Comparison of ENCODE assay signal across 12 cellular contexts in the genomic region with DNA sequence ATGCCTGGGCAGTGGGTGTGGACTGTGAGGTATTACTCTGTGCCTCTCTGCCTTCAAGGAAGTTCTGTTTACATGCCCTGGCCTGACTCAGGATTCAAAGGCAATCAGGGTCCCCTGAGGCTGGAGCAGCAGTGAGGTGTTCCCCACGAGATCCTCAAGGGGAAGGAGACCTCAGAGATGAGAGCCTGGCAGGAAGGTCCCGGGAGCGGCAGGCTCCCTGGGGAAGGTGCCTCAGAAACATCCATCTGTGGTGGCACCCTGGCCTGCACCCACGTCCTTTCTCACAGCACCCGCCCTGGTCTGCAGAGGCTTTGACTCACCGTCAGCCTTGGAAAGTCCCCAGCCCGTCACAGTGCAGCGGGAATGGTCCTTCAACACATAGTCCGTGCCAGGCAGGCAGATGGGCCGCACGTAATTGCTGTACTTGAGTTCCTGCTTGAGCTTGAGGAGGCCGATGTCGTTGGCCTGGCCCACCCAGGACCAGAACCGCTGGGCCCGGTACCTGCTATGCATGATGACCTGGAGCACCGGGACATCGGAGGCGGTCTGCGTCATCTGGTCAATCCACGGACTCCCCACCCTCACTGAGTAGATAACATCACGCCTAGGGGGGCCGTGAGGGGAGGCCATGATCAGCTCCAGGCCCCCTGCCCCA. TPM values are rescaled to one million over a fixed set of nuclear protein-coding genes. Genes with fewer than 3 reads are reported as not detected.
DNase-seq lines count a peak whose midpoint lies in the region; ATAC-seq, FAIRE-seq and TF ChIP-seq lines count a peak whose summit lies in the region.
"Had no signal": no experiment of that assay in that cellular context is flagged by ENCODE, and none has a peak within 500 bp of the region (broad histone marks: within the 10 kb centered on the region; RNA-seq: fewer than 3 reads in every experiment).

No MANE protein-coding gene starts in this region.

- no peak overlapping the region for H3K18ac ChIP-seq in mesenchymal stem cell (ENCODE audit: low read depth in 1 of 2, low read length in 2 of 2)

- H4K91ac ChIP-seq in mesenchymal stem cell (ENCODE audit: low read length): no peak overlapping the region

- H2BK12ac ChIP-seq in mesenchymal stem cell (ENCODE audit: low read length in 2 of 2): no peak overlapping the region

- no peak overlapping the region for H3K4ac ChIP-seq in mesenchymal stem cell (ENCODE audit: low read depth in 1 of 2, low read length in 2 of 2)

- no peak overlapping the region for H2BK15ac ChIP-seq in mesenchymal stem cell (ENCODE audit: low read depth, poor library complexity, severe bottlenecking)

- no peak overlapping the region for H3K4me2 ChIP-seq in mesenchymal stem cell (ENCODE audit: low read length, poor library complexity, severe bottlenecking)

- H4K8ac ChIP-seq in mesenchymal stem cell (ENCODE audit: low read length): no peak overlapping the region

- no peak overlapping the region for H3K4me3 ChIP-seq in mesenchymal stem cell (ENCODE audit: insufficient read depth in 1 of 2, low read depth in 1 of 2, low read length in 2 of 2)
- H3K4me3 ChIP-seq: esophagus muscularis mucosa had no signal

- no peak overlapping the region for H2AFZ ChIP-seq in mesenchymal stem cell (ENCODE audit: low read depth, low read length)

- peak; percentile 54 for ATAC-seq in HG02981 (IDR thresholded peaks at IDR 0.05; ENCODE audit: unreplicated experiment)
- ATAC-seq in esophagus mucosa: peak; percentile 79

- H3K14ac ChIP-seq in mesenchymal stem cell (ENCODE audit: low read length in 2 of 2): no peak overlapping the region

- 92% methylated on average over 22 of the region's 22 CpGs for WGBS in mesenchymal stem cell

- FAIRE-seq in D721Med (lab: Jason Lieb, UNC): no peak
- FAIRE-seq: astrocyte had no signal

- TF ChIP-seq CTCF in D721Med (IDR thresholded peaks at IDR 0.05; ENCODE audit: insufficient read depth, missing control alignments): no peak

- no peak overlapping the region for H2BK5ac ChIP-seq in mesenchymal stem cell (ENCODE audit: low read depth, low read length, poor library complexity, severe bottlenecking)

- no peak overlapping the region for H3K27ac ChIP-seq in mesenchymal stem cell (ENCODE audit: low read length, poor library complexity, severe bottlenecking)
- H3K27ac ChIP-seq: esophagus muscularis mucosa had no signal

- no peaks in the 10 kb centered on the region for H3K79me1 ChIP-seq in mesenchymal stem cell (replicated peaks; ENCODE audit: low read length, poor library complexity, severe bottlenecking)

- H3K36me3 ChIP-seq in mesenchymal stem cell (ENCODE audit: control insufficient read depth in 1 of 2, insufficient read depth in 2 of 2, low read depth in 1 of 2, low read length in 2 of 2): no peaks in the 10 kb centered on the region
- H3K36me3 ChIP-seq: esophagus muscularis mucosa had no signal

- DNase-seq in stimulated activated CD8-positive, alpha-beta memory T cell treated with anti-CD3 and anti-CD28 coated beads, Interleukin-2, amount 100 ng/mL, for 48 hours (ENCODE audit: low read depth in 2 of 2): peak; percentile 14 to 27
- no peak for DNase-seq in stimulated activated CD8-positive, alpha-beta memory T cell treated with anti-CD3 and anti-CD28 coated beads, Interleukin-4, amount 100 ng/mL, for 48 hours
- DNase-seq in mesenchymal stem cell: no peak
- no peak for DNase-seq in D721Med (ENCODE audit: insufficient read length, low spot score)
- DNase-seq in NOMO-1 treated with dmso at 0.1 percent for 144 hours (lab: John Stamatoyannopoulos, UW; ENCODE audit: unreplicated experiment): no peak
- no peak for DNase-seq in medulla oblongata (ENCODE audit: extremely low spot score)
- DNase-seq: DMS153, mesendoderm had no signal

- no peak overlapping the region for H2AK5ac ChIP-seq in mesenchymal stem cell (ENCODE audit: low read length, severe bottlenecking)

- no peaks in the 10 kb centered on the region for H3K9me3 ChIP-seq in mesenchymal stem cell (ENCODE audit: control insufficient read depth, low read length)
- H3K9me3 ChIP-seq: esophagus muscularis mucosa had no signal

- peaks cover 10 to 52% of the 10 kb centered on the region in 2 experiments for H3K27me3 ChIP-seq in mesenchymal stem cell (ENCODE audit: control insufficient read depth in 1 of 2, insufficient read depth in 1 of 2, low read length in 2 of 2)

- no peak overlapping the region for H2BK120ac ChIP-seq in mesenchymal stem cell (ENCODE audit: low read depth, low read length)

- H3K9ac ChIP-seq in mesenchymal stem cell (ENCODE audit: low read length): no peak overlapping the region

- H3K4me1 ChIP-seq in mesenchymal stem cell (ENCODE audit: control insufficient read depth, insufficient read depth, low read depth, low read length): no peaks in the 10 kb centered on the region

- no peak overlapping the region for H3K23ac ChIP-seq in mesenchymal stem cell (ENCODE audit: low read length in 2 of 2)

RNA-seq across cellular contexts. Expression of gene PRSS50, which starts 3.6 kb away (rescaled TPM):
- not detected for total RNA-seq in esophagus mucosa
- not detected for polyA plus RNA-seq in mesenchymal stem cell (2013, experiment 1 of 2)
- polyA plus RNA-seq in mesenchymal stem cell (2013, experiment 2 of 2): not detected
- total RNA-seq: astrocyte had no signal

RNA-seq across cellular contexts. Expression of gene TMIE, which starts 12.8 kb away (rescaled TPM):
- 1.6 TPM for total RNA-seq in esophagus mucosa
- polyA plus RNA-seq in mesenchymal stem cell (2013, experiment 1 of 2): not detected
- 0.03 TPM for polyA plus RNA-seq in mesenchymal stem cell (2013, experiment 2 of 2)

RNA-seq across cellular contexts. Expression of gene ALS2CL, which starts 20.5 kb away (rescaled TPM):
- 55.7 TPM for total RNA-seq in esophagus mucosa
- polyA plus RNA-seq in mesenchymal stem cell (2013, experiment 1 of 2): 0.55 TPM
- 0.40 TPM for polyA plus RNA-seq in mesenchymal stem cell (2013, experiment 2 of 2)

Comparison
In these comparisons a context has a peak if more than half of its experiments do, and no peak if none do; other contexts are left out.
1. DNase-seq: peak in stimulated activated CD8-positive, alpha-beta memory T cell treated with anti-CD3 and anti-CD28 coated beads, Interleukin-2, amount 100 ng/mL, for 48 hours (2 of 2); none in stimulated activated CD8-positive, alpha-beta memory T cell treated with anti-CD3 and anti-CD28 coated beads, Interleukin-4, amount 100 ng/mL, for 48 hours (single experiment), mesenchymal stem cell (single experiment), D721Med (single experiment), NOMO-1 treated with dmso at 0.1 percent for 144 hours (single experiment) and medulla oblongata (single experiment).